ENCODE assay signal across 9 cellular contexts in the genomic region with DNA sequence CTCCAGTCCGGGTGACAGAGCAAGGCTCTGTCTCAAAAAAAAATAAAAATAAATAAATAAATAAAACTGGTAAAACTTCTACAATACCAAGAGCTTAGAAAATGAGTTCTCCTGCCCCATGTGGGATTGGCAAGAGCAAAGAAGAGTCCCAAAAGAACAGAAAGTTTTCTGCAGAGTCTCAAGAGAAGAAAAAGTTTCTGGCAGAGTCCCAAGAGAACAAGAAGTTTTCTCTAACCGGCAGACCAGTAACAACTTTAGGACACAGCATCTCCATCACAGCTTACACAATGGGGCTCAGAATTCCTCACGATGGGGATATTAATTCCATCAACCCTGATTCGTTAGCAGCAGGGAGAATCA. TPM values are rescaled to one million over a fixed set of nuclear protein-coding genes. Genes with fewer than 3 reads are reported as not detected.
DNase-seq lines count a peak whose midpoint lies in the region; ATAC-seq and TF ChIP-seq lines count a peak whose summit lies in the region.
"Had no signal": no experiment of that assay in that cellular context is flagged by ENCODE, and none has a peak within 500 bp of the region (broad histone marks: within the 10 kb centered on the region; RNA-seq: fewer than 3 reads in every experiment).

No MANE protein-coding gene starts in this region.

- no peaks in the 10 kb centered on the region for H3K79me2 ChIP-seq in GM23338 (replicated peaks; ENCODE audit: insufficient read depth)

- no peak for DNase-seq in GM23338 (ENCODE audit: low spot score)
- no peak for DNase-seq in right atrium auricular region (ENCODE audit: low spot score)
- no peak for DNase-seq in nucleus accumbens (lab: John Stamatoyannopoulos, UW)
- DNase-seq in NOMO-1 treated with DMSO at 0.1 percent for 48 hours (lab: John Stamatoyannopoulos, UW; ENCODE audit: unreplicated experiment): no peak
- no peak for DNase-seq in MV-4-11 (lab: John Stamatoyannopoulos, UW)
- DNase-seq in DMS53 treated with DMSO at 0.1 percent for 48 hours (lab: John Stamatoyannopoulos, UW; ENCODE audit: unreplicated experiment): no peak
- DNase-seq: NCI-H187 had no signal

- no peaks in the 10 kb centered on the region for H3K9me3 Mint-ChIP-seq in GM23338

- peaks cover 15% of the 10 kb centered on the region for H3K27me3 Mint-ChIP-seq in GM23338 (ENCODE audit: insufficient read depth, low read depth, poor library complexity)

- no peaks in the 10 kb centered on the region for H3K36me3 ChIP-seq in GM23338 (ENCODE audit: insufficient read depth)
- no peaks in the 10 kb centered on the region for H3K36me3 ChIP-seq in right atrium auricular region
- no peaks in the 10 kb centered on the region for H3K36me3 ChIP-seq in skeletal muscle satellite cell (ENCODE audit: insufficient read depth, low read length)

- H3K4me2 ChIP-seq in GM23338: peak overlapping the region; percentile 92
- peak overlapping the region; percentile 91 for H3K4me2 ChIP-seq in skeletal muscle satellite cell (ENCODE audit: low read length)

- H3K4me3 ChIP-seq in GM23338: peak overlapping the region; percentile 77
- H3K4me3 ChIP-seq in WI38 (ENCODE audit: low read depth, low read length): peak overlapping the region; percentile 75
- peak overlapping the region; percentile 70 to 75 for H3K4me3 ChIP-seq in right atrium auricular region
- peak overlapping the region; percentile 83 for H3K4me3 ChIP-seq in skeletal muscle satellite cell (ENCODE audit: low read length)

- H3K27ac ChIP-seq in GM23338 (ENCODE audit: low read depth): no peak overlapping the region
- H3K27ac ChIP-seq in right atrium auricular region: peak overlapping the region; percentile 59 to 67

- no peak for ATAC-seq in GM23338

- H3K4me3 Mint-ChIP-seq in GM23338: peak overlapping the region; percentile 96

- H3F3A ChIP-seq in GM23338 (replicated peaks; ENCODE audit: low read depth): no peaks in the 10 kb centered on the region

- H3K27ac Mint-ChIP-seq in GM23338: no peak overlapping the region

- H3K4me1 ChIP-seq in GM23338 (ENCODE audit: insufficient read depth) (peaks cover 10% of the 10 kb centered on the region), right atrium auricular region (peaks cover 0 to 22% of the 10 kb centered on the region in 2 donors), skeletal muscle satellite cell (ENCODE audit: control insufficient read depth, insufficient read depth, low read length) (peaks cover 11% of the 10 kb centered on the region)

- H3K36me3 Mint-ChIP-seq in GM23338 (ENCODE audit: low read depth): no peaks in the 10 kb centered on the region

- H3K9me2 ChIP-seq in GM23338 (ENCODE audit: insufficient read depth): no peaks in the 10 kb centered on the region

- peak overlapping the region; percentile 74 for H3K9ac ChIP-seq in skeletal muscle satellite cell (ENCODE audit: low read depth, low read length)

- no peak overlapping the region; the same call in 1 of the 2 replicates for H2AFZ ChIP-seq in GM23338

- no peak for TF ChIP-seq CTCF in GM23338 (conservative IDR thresholded peaks at IDR 0.05; ENCODE audit: low read depth in 2 of 2)
- TF ChIP-seq CTCF in WI38 (IDR thresholded peaks at IDR 0.05; ENCODE audit: low read depth, low read length): no peak
- no peak for TF ChIP-seq CTCF in right atrium auricular region (IDR thresholded peaks at IDR 0.05)

- no peaks in the 10 kb centered on the region for H3K9me3 ChIP-seq in right atrium auricular region
- no peaks in the 10 kb centered on the region for H3K9me3 ChIP-seq in skeletal muscle satellite cell (replicated peaks; ENCODE audit: low read length)

- peaks cover 16% of the 10 kb centered on the region for H3K4me1 Mint-ChIP-seq in GM23338

- H4K20me1 ChIP-seq in GM23338 (replicated peaks; ENCODE audit: insufficient read depth): no peaks in the 10 kb centered on the region

- no peaks in the 10 kb centered on the region for H3K27me3 ChIP-seq in GM23338 (ENCODE audit: insufficient read depth)
- H3K27me3 ChIP-seq in right atrium auricular region: no peaks in the 10 kb centered on the region
- peaks cover 12% of the 10 kb centered on the region for H3K27me3 ChIP-seq in skeletal muscle satellite cell (ENCODE audit: control insufficient read depth, insufficient read depth, low read length)

TF ChIP-seq in GM23338, 12 proteins besides CTCF, POLR2A, EP300 and RAD21:
- no peak for TF ChIP-seq NANOG (IDR thresholded peaks at IDR 0.05; ENCODE audit: borderline replicate concordance)
- TF ChIP-seq, protein P1, sequence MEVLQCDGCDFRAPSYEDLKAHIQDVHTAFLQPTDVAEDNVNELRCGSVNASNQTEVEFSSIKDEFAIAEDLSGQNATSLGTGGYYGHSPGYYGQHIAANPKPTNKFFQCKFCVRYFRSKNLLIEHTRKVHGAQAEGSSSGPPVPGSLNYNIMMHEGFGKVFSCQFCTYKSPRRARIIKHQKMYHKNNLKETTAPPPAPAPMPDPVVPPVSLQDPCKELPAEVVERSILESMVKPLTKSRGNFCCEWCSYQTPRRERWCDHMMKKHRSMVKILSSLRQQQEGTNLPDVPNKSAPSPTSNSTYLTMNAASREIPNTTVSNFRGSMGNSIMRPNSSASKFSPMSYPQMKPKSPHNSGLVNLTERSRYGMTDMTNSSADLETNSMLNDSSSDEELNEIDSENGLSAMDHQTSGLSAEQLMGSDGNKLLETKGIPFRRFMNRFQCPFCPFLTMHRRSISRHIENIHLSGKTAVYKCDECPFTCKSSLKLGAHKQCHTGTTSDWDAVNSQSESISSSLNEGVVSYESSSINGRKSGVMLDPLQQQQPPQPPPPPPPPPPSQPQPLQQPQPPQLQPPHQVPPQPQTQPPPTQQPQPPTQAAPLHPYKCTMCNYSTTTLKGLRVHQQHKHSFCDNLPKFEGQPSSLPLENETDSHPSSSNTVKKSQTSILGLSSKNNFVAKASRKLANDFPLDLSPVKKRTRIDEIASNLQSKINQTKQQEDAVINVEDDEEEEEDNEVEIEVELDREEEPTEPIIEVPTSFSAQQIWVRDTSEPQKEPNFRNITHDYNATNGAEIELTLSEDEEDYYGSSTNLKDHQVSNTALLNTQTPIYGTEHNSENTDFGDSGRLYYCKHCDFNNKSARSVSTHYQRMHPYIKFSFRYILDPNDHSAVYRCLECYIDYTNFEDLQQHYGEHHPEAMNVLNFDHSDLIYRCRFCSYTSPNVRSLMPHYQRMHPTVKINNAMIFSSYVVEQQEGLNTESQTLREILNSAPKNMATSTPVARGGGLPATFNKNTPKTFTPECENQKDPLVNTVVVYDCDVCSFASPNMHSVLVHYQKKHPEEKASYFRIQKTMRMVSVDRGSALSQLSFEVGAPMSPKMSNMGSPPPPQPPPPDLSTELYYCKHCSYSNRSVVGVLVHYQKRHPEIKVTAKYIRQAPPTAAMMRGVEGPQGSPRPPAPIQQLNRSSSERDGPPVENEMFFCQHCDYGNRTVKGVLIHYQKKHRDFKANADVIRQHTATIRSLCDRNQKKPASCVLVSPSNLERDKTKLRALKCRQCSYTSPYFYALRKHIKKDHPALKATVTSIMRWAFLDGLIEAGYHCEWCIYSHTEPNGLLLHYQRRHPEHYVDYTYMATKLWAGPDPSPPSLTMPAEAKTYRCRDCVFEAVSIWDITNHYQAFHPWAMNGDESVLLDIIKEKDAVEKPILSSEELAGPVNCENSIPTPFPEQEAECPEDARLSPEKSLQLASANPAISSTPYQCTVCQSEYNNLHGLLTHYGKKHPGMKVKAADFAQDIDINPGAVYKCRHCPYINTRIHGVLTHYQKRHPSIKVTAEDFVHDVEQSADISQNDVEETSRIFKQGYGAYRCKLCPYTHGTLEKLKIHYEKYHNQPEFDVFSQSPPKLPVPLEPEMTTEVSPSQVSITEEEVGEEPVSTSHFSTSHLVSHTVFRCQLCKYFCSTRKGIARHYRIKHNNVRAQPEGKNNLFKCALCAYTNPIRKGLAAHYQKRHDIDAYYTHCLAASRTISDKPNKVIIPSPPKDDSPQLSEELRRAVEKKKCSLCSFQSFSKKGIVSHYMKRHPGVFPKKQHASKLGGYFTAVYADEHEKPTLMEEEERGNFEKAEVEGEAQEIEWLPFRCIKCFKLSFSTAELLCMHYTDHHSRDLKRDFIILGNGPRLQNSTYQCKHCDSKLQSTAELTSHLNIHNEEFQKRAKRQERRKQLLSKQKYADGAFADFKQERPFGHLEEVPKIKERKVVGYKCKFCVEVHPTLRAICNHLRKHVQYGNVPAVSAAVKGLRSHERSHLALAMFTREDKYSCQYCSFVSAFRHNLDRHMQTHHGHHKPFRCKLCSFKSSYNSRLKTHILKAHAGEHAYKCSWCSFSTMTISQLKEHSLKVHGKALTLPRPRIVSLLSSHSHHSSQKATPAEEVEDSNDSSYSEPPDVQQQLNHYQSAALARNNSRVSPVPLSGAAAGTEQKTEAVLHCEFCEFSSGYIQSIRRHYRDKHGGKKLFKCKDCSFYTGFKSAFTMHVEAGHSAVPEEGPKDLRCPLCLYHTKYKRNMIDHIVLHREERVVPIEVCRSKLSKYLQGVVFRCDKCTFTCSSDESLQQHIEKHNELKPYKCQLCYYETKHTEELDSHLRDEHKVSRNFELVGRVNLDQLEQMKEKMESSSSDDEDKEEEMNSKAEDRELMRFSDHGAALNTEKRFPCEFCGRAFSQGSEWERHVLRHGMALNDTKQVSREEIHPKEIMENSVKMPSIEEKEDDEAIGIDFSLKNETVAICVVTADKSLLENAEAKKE (CRISPR knock-in tag; IDR thresholded peaks at IDR 0.05): no peak
- no peak for TF ChIP-seq JUNB (IDR thresholded peaks at IDR 0.05; ENCODE audit: unreplicated experiment)
- no peak for TF ChIP-seq STAT1 (IDR thresholded peaks at IDR 0.05; ENCODE audit: unreplicated experiment)
- TF ChIP-seq EZH2phosphoT487 (IDR thresholded peaks at IDR 0.05; ENCODE audit: unreplicated experiment): no peak
- TF ChIP-seq EZH2 (IDR thresholded peaks at IDR 0.05; ENCODE audit: low read depth, unreplicated experiment): no peak
- TF ChIP-seq, protein P2, sequence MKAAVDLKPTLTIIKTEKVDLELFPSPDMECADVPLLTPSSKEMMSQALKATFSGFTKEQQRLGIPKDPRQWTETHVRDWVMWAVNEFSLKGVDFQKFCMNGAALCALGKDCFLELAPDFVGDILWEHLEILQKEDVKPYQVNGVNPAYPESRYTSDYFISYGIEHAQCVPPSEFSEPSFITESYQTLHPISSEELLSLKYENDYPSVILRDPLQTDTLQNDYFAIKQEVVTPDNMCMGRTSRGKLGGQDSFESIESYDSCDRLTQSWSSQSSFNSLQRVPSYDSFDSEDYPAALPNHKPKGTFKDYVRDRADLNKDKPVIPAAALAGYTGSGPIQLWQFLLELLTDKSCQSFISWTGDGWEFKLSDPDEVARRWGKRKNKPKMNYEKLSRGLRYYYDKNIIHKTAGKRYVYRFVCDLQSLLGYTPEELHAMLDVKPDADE (IDR thresholded peaks at IDR 0.05): no peak
- TF ChIP-seq CREB1 (CRISPR knock-in tag; IDR thresholded peaks at IDR 0.05; ENCODE audit: low read depth): no peak
- no peak for TF ChIP-seq POLR2AphosphoS5 (IDR thresholded peaks at IDR 0.05; ENCODE audit: low read depth)

RNA-seq across cellular contexts. Expression of a gene that starts 1.1 kb away (rescaled TPM):
- total RNA-seq in GM23338 (2014; rRNA removed; shearing (Covaris generic)): 9.4 and 18.1 TPM in 2 replicates
- polyA plus RNA-seq in GM23338 (2016; fragmentation: Nextera tagmentation; extraction: Ambion mirVana): 10.3 and 10.8 TPM in 2 replicates
- 10 to 100 TPM in 1 of 2 donors, 1 to 10 TPM in 1; 7.4 to 15.5 TPM for total RNA-seq in right atrium auricular region
- 11.2 and 15.7 TPM in 2 replicates for total RNA-seq in skeletal muscle satellite cell (2012; rRNA removed)
